ENCODE assay signal across 22 cellular contexts in genomic region chr7:138030679-138031351, GRCh38. TPM values are rescaled to one million over a fixed set of nuclear protein-coding genes. Genes with fewer than 3 reads are reported as not detected.
DNase-seq lines count a peak whose midpoint lies in the region; ATAC-seq, FAIRE-seq and TF ChIP-seq lines count a peak whose summit lies in the region.
"Had no signal": no experiment of that assay in that cellular context is flagged by ENCODE, and none has a peak within 500 bp of the region (broad histone marks: within the 10 kb centered on the region; RNA-seq: fewer than 3 reads in every experiment).

No MANE protein-coding gene starts in this region.

- peaks cover 75% of the 10 kb centered on the region for H3K9me3 Mint-ChIP-seq in endodermal cell
- H3K9me3 Mint-ChIP-seq in naive thymus-derived CD8-positive, alpha-beta T cell = peaks cover 0 to 10% (median 3%) of the 10 kb centered on the region in 9 donors
- H3K9me3 Mint-ChIP-seq: central memory CD8-positive, alpha-beta T cell had no signal

- FAIRE-seq in RCC 7860 (lab: Jason Lieb, UNC) = peak; percentile 92
- FAIRE-seq: pancreas had no signal

- ATAC-seq in SK-N-SH treated with all-trans-retinoic acid at 6 μM for 48 hours (no peak), GM18909 (IDR thresholded peaks at IDR 0.05; ENCODE audit: poor library complexity, unreplicated experiment) (no peak)
- no peak for ATAC-seq in naive thymus-derived CD8-positive, alpha-beta T cell
- ATAC-seq: activated CD8-positive, alpha-beta T cell treated with anti-CD3 and anti-CD28 coated beads for 36 hours; left ventricle myocardium superior; Panc1; pancreas had no signal

- no peaks in the 10 kb centered on the region for H3K27me3 ChIP-seq in endodermal cell (ENCODE audit: control insufficient read depth, insufficient read depth, low read length, poor library complexity, severe bottlenecking)
- no peaks in the 10 kb centered on the region for H3K27me3 ChIP-seq in thyroid gland
- H3K27me3 ChIP-seq: pancreas had no signal

- H3K4me1 ChIP-seq in endodermal cell (ENCODE audit: control insufficient read depth, insufficient read depth, low read length) (no peaks in the 10 kb centered on the region), thyroid gland (no peaks in the 10 kb centered on the region)
- H3K4me1 ChIP-seq: pancreas had no signal

- no peak for TF ChIP-seq POLR2A in thyroid gland (IDR thresholded peaks at IDR 0.05)

- no peak overlapping the region for H3K9ac ChIP-seq in endodermal cell (ENCODE audit: extremely low read depth, low read length, poor library complexity, severe bottlenecking)
- H3K9ac ChIP-seq: KMS-11 had no signal

- intact Hi-C loops in thyroid gland (cut with DNase I) = no loop called here

- no peaks in the 10 kb centered on the region for H3K36me3 ChIP-seq in endodermal cell (ENCODE audit: control insufficient read depth, insufficient read depth, low read length)
- no peaks in the 10 kb centered on the region for H3K36me3 ChIP-seq in thyroid gland
- H3K36me3 ChIP-seq: pancreas had no signal

- peak overlapping the region; percentile 71 for H3K27ac Mint-ChIP-seq in endodermal cell
- no peak overlapping the region for H3K27ac Mint-ChIP-seq in naive thymus-derived CD8-positive, alpha-beta T cell
- H3K27ac Mint-ChIP-seq: activated CD8-positive, alpha-beta T cell treated with anti-CD3 and anti-CD28 coated beads for 36 hours; activated naive CD8-positive, alpha-beta T cell treated with anti-CD3 and anti-CD28 coated beads, Interleukin-2, amount 10 ng/mL, durations not matched to agents 7 days and 5 days had no signal

- H3K4me1 Mint-ChIP-seq in endodermal cell = peaks cover 22% of the 10 kb centered on the region
- peaks cover 0 to 33% (median 0%) of the 10 kb centered on the region in 4 donors for H3K4me1 Mint-ChIP-seq in naive thymus-derived CD8-positive, alpha-beta T cell
- H3K4me1 Mint-ChIP-seq: activated naive CD8-positive, alpha-beta T cell treated with anti-CD3 and anti-CD28 coated beads, Interleukin-2, amount 10 ng/mL, durations not matched to agents 7 days and 5 days; central memory CD8-positive, alpha-beta T cell had no signal

- H3K4me3 ChIP-seq in endodermal cell (ENCODE audit: low read length) (no peak overlapping the region), thyroid gland (replicated peaks in 1 of 3) (no peak overlapping the region)
- H3K4me3 ChIP-seq: pancreas, skin epidermis had no signal

- H3K27me3 Mint-ChIP-seq in endodermal cell (ENCODE audit: insufficient read depth) = no peaks in the 10 kb centered on the region
- H3K27me3 Mint-ChIP-seq in naive thymus-derived CD8-positive, alpha-beta T cell = peaks cover 0 to 2% (median 0%) of the 10 kb centered on the region in 5 donors

- 88 to 94% methylated on average over 6 to 7 of the region's 7 CpGs for WGBS in endodermal cell (ENCODE audit: insufficient coverage in 1 of 2, insufficient read length in 1 of 2), 2 experiments
- WGBS in thyroid gland, 2 donors = 89 to 91% methylated on average over 7 of the region's 7 CpGs

- H3K9me3 ChIP-seq in endodermal cell (ENCODE audit: control insufficient read depth, low read length) = peaks cover 81% of the 10 kb centered on the region
- H3K9me3 ChIP-seq in thyroid gland = no peaks in the 10 kb centered on the region
- H3K9me3 ChIP-seq: pancreas had no signal

- TF ChIP-seq CTCF in endodermal cell (conservative IDR thresholded peaks at IDR 0.05) = no peak
- TF ChIP-seq CTCF in thyroid gland (IDR thresholded peaks at IDR 0.05) = no peak

- H3K36me3 Mint-ChIP-seq in endodermal cell (ENCODE audit: low read depth) = peaks cover 17% of the 10 kb centered on the region
- peaks cover 0 to 12% (median 3%) of the 10 kb centered on the region in 3 donors for H3K36me3 Mint-ChIP-seq in naive thymus-derived CD8-positive, alpha-beta T cell
- H3K36me3 Mint-ChIP-seq: activated naive CD8-positive, alpha-beta T cell treated with anti-CD3 and anti-CD28 coated beads, Interleukin-2, amount 10 ng/mL, durations not matched to agents 7 days and 5 days had no signal

- POLR2A ChIA-PET in naive thymus-derived CD8-positive, alpha-beta T cell (lab: Charles Lee) = no interaction called here

- DNase-seq in EL (peak; percentile 38), RCC 7860 (ENCODE audit: low spot score) (peak; percentile 53), endodermal cell (no peak), myocyte (ENCODE audit: low read depth) (peak; percentile 70), thyroid gland (no peak)
- no peak for DNase-seq in naive thymus-derived CD8-positive, alpha-beta T cell
- DNase-seq: activated CD8-positive, alpha-beta T cell treated with anti-CD3 and anti-CD28 coated beads for 36 hours; activated naive CD8-positive, alpha-beta T cell treated with anti-CD3 and anti-CD28 coated beads, Interleukin-2, amount 10 ng/mL, durations not matched to agents 7 days and 5 days; Calu3; effector memory CD4-positive, alpha-beta T cell; GOT3; left ventricle myocardium superior; NCI-H1105 treated with DMSO at 0.1 percent for 48 hours; NCI-H2171 treated with DMSO at 0.1 percent for 48 hours; pancreas; stimulated activated CD4-positive, alpha-beta T cell treated with anti-CD3 and anti-CD28 coated beads, Interleukin-4, amount 100 ng/mL, for 24 hours had no signal

- H3K27ac ChIP-seq in endodermal cell (ENCODE audit: low read depth, low read length) = no peak overlapping the region
- H3K27ac ChIP-seq in thyroid gland = no peak overlapping the region
- H3K27ac ChIP-seq: KMS-11, pancreas had no signal

- H3K4me3 Mint-ChIP-seq in endodermal cell = no peak overlapping the region
- H3K4me3 Mint-ChIP-seq in naive thymus-derived CD8-positive, alpha-beta T cell = no peak overlapping the region
- H3K4me3 Mint-ChIP-seq: activated CD8-positive, alpha-beta T cell treated with anti-CD3 and anti-CD28 coated beads for 36 hours; activated naive CD8-positive, alpha-beta T cell treated with anti-CD3 and anti-CD28 coated beads, Interleukin-2, amount 10 ng/mL, durations not matched to agents 7 days and 5 days; central memory CD8-positive, alpha-beta T cell had no signal

TF ChIP-seq in SK-N-SH treated with all-trans-retinoic acid at 6 μM for 48 hours, 23 proteins besides CTCF, POLR2A, EP300 and RAD21:
- TF ChIP-seq CREB5 (CRISPR knock-in tag; IDR thresholded peaks at IDR 0.05; ENCODE audit: low read depth) (no peak), CSDC2 (CRISPR knock-in tag; IDR thresholded peaks at IDR 0.05) (no peak), ESRRG (CRISPR knock-in tag; IDR thresholded peaks at IDR 0.05) (no peak), SNAI2 (CRISPR knock-in tag; IDR thresholded peaks at IDR 0.05) (no peak), ZNF8 (CRISPR knock-in tag; IDR thresholded peaks at IDR 0.05) (no peak)
- TF ChIP-seq, protein P1, sequence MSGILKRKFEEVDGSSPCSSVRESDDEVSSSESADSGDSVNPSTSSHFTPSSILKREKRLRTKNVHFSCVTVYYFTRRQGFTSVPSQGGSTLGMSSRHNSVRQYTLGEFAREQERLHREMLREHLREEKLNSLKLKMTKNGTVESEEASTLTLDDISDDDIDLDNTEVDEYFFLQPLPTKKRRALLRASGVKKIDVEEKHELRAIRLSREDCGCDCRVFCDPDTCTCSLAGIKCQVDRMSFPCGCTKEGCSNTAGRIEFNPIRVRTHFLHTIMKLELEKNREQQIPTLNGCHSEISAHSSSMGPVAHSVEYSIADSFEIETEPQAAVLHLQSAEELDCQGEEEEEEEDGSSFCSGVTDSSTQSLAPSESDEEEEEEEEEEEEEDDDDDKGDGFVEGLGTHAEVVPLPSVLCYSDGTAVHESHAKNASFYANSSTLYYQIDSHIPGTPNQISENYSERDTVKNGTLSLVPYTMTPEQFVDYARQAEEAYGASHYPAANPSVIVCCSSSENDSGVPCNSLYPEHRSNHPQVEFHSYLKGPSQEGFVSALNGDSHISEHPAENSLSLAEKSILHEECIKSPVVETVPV (CRISPR knock-in tag; IDR thresholded peaks at IDR 0.05) = no peak

RNA-seq across cellular contexts. Expression of gene CREB3L2, which starts 28.9 kb away (rescaled TPM):
- 10 to 100 TPM; 48.2 to 80.2 TPM for total RNA-seq in endodermal cell
- 28.1 TPM for polyA plus RNA-seq in endodermal cell (2013, experiment 1 of 2)
- polyA plus RNA-seq in endodermal cell (2013, experiment 2 of 2) = 28.2 TPM
- 21.2 and 31.3 TPM in 2 replicates for total RNA-seq in myocyte
- polyA plus RNA-seq in myocyte (2012) = 52.1 TPM
- total RNA-seq in naive thymus-derived CD8-positive, alpha-beta T cell = 10 to 100 TPM in 1 of 2 experiments, 1 to 10 TPM in 1; 9.1 to 12.8 TPM
- polyA plus RNA-seq in naive thymus-derived CD8-positive, alpha-beta T cell = 1 to 10 TPM; 5.2 to 9.0 (median 5.5) TPM
- 100 to 1,000 TPM in 2 of 4 donors, 10 to 100 TPM in 2; 86.1 to 143 (median 103) TPM for total RNA-seq in thyroid gland

RNA-seq across cellular contexts. Expression of gene AKR1D1, which starts 45.4 kb away (rescaled TPM):
- total RNA-seq in endodermal cell = not detected
- polyA plus RNA-seq in endodermal cell (2013, experiment 1 of 2) = 0.28 TPM
- 0.25 TPM for polyA plus RNA-seq in endodermal cell (2013, experiment 2 of 2)
- total RNA-seq in myocyte = not detected in 2 replicates
- polyA plus RNA-seq in myocyte (2012) = not detected
- not detected for total RNA-seq in naive thymus-derived CD8-positive, alpha-beta T cell
- polyA plus RNA-seq in naive thymus-derived CD8-positive, alpha-beta T cell = not detected
- total RNA-seq in thyroid gland = not detected
- total RNA-seq: activated CD8-positive, alpha-beta T cell treated with anti-CD3 and anti-CD28 coated beads for 36 hours; activated naive CD8-positive, alpha-beta T cell treated with anti-CD3 and anti-CD28 coated beads, Interleukin-2, amount 10 ng/mL, durations not matched to agents 7 days and 5 days; Calu3; left ventricle myocardium superior had no signal

Comparison
In these comparisons a context has a peak if more than half of its experiments do, and no peak if none do; other contexts are left out.
1. DNase-seq: peak in EL (single experiment), RCC 7860 (single experiment) and myocyte (single experiment); none in endodermal cell (single experiment), naive thymus-derived CD8-positive, alpha-beta T cell (0 of 10) and thyroid gland (0 of 2).